10 cellular contexts compared by ENCODE assay signal in the genomic region with DNA sequence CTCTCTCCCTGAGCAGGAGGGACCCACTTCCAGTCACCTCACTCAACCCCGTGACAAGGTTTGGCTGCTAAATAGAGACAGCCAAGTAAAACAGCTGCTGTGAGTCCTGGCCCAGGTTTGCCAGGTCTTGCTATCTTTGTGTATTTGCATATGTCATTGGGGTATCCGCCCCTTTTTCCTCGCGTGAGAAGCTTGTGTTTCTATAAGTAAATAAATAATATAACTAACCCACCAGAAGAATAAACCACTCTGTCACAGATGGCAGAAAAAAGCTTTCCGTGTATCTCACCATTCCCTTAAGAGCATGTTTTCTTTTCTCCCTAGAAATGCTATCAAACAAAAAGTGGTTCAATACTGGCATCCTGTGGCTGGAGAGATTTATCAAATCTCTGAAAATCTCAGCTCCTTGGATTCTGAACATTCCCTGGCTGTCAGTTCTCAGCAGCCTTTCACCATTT.
DNase-seq lines count a peak whose midpoint lies in the region; ATAC-seq, FAIRE-seq and TF ChIP-seq lines count a peak whose summit lies in the region.
"Had no signal": no experiment of that assay in that cellular context is flagged by ENCODE, and none has a peak within 500 bp of the region (broad histone marks: within the 10 kb centered on the region; RNA-seq: fewer than 3 reads in every experiment).

No MANE protein-coding gene starts in this region.

- H3K36me3 Mint-ChIP-seq in endodermal cell (ENCODE audit: low read depth) = peaks cover 7% of the 10 kb centered on the region
- no peaks in the 10 kb centered on the region for H3K36me3 Mint-ChIP-seq in nephron (ENCODE audit: low read depth)
- H3K36me3 Mint-ChIP-seq: CD4-positive, CD25-positive, alpha-beta regulatory T cell had no signal

- DNase-seq in NCI-H2171 (lab: John Stamatoyannopoulos, UW) (peak; percentile 74), endodermal cell (no peak), GM19239 (ENCODE audit: insufficient read length, low spot score) (no peak), NCI-H510A treated with DMSO at 0.1 percent for 48 hours (lab: John Stamatoyannopoulos, UW) (no peak), esophagus muscularis mucosa (ENCODE audit: extremely low spot score) (no peak)
- DNase-seq: CD4-positive, CD25-positive, alpha-beta regulatory T cell; cerebellar nuclear complex had no signal

- TF ChIP-seq EP300 in esophagus muscularis mucosa (IDR thresholded peaks at IDR 0.05) = no peak

- H3K4me1 Mint-ChIP-seq in endodermal cell = peaks cover 4% of the 10 kb centered on the region
- peaks cover 11% of the 10 kb centered on the region for H3K4me1 Mint-ChIP-seq in nephron
- H3K4me1 Mint-ChIP-seq: CD4-positive, CD25-positive, alpha-beta regulatory T cell had no signal

- H3K36me3 ChIP-seq in endodermal cell (ENCODE audit: control insufficient read depth, insufficient read depth, low read length) (no peaks in the 10 kb centered on the region), esophagus muscularis mucosa (no peaks in the 10 kb centered on the region)

- WGBS in endodermal cell (ENCODE audit: insufficient coverage in 1 of 2, insufficient read length in 1 of 2), 2 experiments = 80 to 95% methylated on average over 1 to 3 of the region's 5 CpGs
- 21% methylated on average over 5 of the region's 5 CpGs for WGBS in esophagus muscularis mucosa

- H3K4me3 ChIP-seq in endodermal cell (ENCODE audit: low read length) (no peak overlapping the region), esophagus muscularis mucosa (no peak overlapping the region)

- no peak overlapping the region for H3K9ac ChIP-seq in endodermal cell (ENCODE audit: extremely low read depth, low read length, poor library complexity, severe bottlenecking)

- TF ChIP-seq CTCF in endodermal cell (conservative IDR thresholded peaks at IDR 0.05) = peak; percentile 15
- TF ChIP-seq CTCF in nephron (IDR thresholded peaks at IDR 0.05; ENCODE audit: unreplicated experiment in 3 of 3) = peak in 1 of 3 experiments; percentile 55
- TF ChIP-seq CTCF in esophagus muscularis mucosa (IDR thresholded peaks at IDR 0.05) = peak in 1 of 3 experiments; percentile 4

- H3K27me3 Mint-ChIP-seq in endodermal cell (ENCODE audit: insufficient read depth) (no peaks in the 10 kb centered on the region), nephron (ENCODE audit: low read depth) (no peaks in the 10 kb centered on the region)
- H3K27me3 Mint-ChIP-seq: CD4-positive, CD25-positive, alpha-beta regulatory T cell had no signal

- H3K27me3 ChIP-seq in endodermal cell (ENCODE audit: control insufficient read depth, insufficient read depth, low read length, poor library complexity, severe bottlenecking) = no peaks in the 10 kb centered on the region
- H3K27me3 ChIP-seq in esophagus muscularis mucosa = no peaks in the 10 kb centered on the region

- FAIRE-seq in GM19239 (lab: Jason Lieb, UNC) = no peak

- H3K9me3 Mint-ChIP-seq in endodermal cell (no peaks in the 10 kb centered on the region), nephron (no peaks in the 10 kb centered on the region)

- no peaks in the 10 kb centered on the region for H3K9me3 ChIP-seq in endodermal cell (ENCODE audit: control insufficient read depth, low read length)
- no peaks in the 10 kb centered on the region for H3K9me3 ChIP-seq in esophagus muscularis mucosa

- no peak for TF ChIP-seq POLR2A in esophagus muscularis mucosa (IDR thresholded peaks at IDR 0.05; ENCODE audit: low read depth)

- H3K27ac Mint-ChIP-seq in endodermal cell (no peak overlapping the region), nephron (peak overlapping the region; percentile 56 to 85 (median 57))
- H3K27ac Mint-ChIP-seq: CD4-positive, CD25-positive, alpha-beta regulatory T cell had no signal

- H3K27ac ChIP-seq in endodermal cell (ENCODE audit: low read depth, low read length) (no peak overlapping the region), esophagus muscularis mucosa (replicated peaks in 1 of 4) (no peak overlapping the region)

- H3K4me3 Mint-ChIP-seq in endodermal cell (no peak overlapping the region), nephron (peak overlapping the region in 2 of 3 experiments; percentile 6 to 41)
- H3K4me3 Mint-ChIP-seq: CD4-positive, CD25-positive, alpha-beta regulatory T cell had no signal

- H3K4me1 ChIP-seq in endodermal cell (ENCODE audit: control insufficient read depth, insufficient read depth, low read length) = no peaks in the 10 kb centered on the region
- H3K4me1 ChIP-seq in esophagus muscularis mucosa = peaks cover 0 to 11% (median 7%) of the 10 kb centered on the region in 4 donors

- ATAC-seq in GM18867 (IDR thresholded peaks at IDR 0.05; ENCODE audit: unreplicated experiment) (peak; percentile 58), HG03097 (IDR thresholded peaks at IDR 0.05; ENCODE audit: low FRiP score, unreplicated experiment) (no peak)

- intact Hi-C loops in esophagus muscularis mucosa (cut with DNase I) = loop anchor here (5.0 kb wide), 1 partner anchor 138 kb away; no protein-coding TSS in a partner anchor
